1 cellular context compared by ENCODE assay signal in genomic region chr5:43412151-43412550, GRCh38.
TF ChIP-seq lines count a peak whose summit lies in the region.

Gene CCL28 (minus strand): TSS chr5:43412391. CDS start chr5:43412316, 75 bp downstream.

TF ChIP-seq in HepG2, 621 proteins besides CTCF, POLR2A, EP300 and RAD21 (continued from another document):
- TF ChIP-seq, protein P1, sequence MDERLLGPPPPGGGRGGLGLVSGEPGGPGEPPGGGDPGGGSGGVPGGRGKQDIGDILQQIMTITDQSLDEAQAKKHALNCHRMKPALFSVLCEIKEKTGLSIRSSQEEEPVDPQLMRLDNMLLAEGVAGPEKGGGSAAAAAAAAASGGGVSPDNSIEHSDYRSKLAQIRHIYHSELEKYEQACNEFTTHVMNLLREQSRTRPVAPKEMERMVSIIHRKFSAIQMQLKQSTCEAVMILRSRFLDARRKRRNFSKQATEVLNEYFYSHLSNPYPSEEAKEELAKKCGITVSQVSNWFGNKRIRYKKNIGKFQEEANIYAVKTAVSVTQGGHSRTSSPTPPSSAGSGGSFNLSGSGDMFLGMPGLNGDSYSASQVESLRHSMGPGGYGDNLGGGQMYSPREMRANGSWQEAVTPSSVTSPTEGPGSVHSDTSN (CRISPR knock-in tag; IDR thresholded peaks at IDR 0.05) = no peak
- TF ChIP-seq, protein P2, sequence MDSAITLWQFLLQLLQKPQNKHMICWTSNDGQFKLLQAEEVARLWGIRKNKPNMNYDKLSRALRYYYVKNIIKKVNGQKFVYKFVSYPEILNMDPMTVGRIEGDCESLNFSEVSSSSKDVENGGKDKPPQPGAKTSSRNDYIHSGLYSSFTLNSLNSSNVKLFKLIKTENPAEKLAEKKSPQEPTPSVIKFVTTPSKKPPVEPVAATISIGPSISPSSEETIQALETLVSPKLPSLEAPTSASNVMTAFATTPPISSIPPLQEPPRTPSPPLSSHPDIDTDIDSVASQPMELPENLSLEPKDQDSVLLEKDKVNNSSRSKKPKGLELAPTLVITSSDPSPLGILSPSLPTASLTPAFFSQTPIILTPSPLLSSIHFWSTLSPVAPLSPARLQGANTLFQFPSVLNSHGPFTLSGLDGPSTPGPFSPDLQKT (CRISPR knock-in tag; IDR thresholded peaks at IDR 0.05; ENCODE audit: borderline replicate concordance) = no peak
- no peak for TF ChIP-seq KDM4B (CRISPR knock-in tag; IDR thresholded peaks at IDR 0.05)
- no peak for TF ChIP-seq ZNF775 (CRISPR knock-in tag; IDR thresholded peaks at IDR 0.05; ENCODE audit: borderline replicate concordance)
- no peak for TF ChIP-seq SMAD9 (CRISPR knock-in tag; IDR thresholded peaks at IDR 0.05)
- no peak for TF ChIP-seq NFYC (CRISPR knock-in tag; IDR thresholded peaks at IDR 0.05)
- no peak for TF ChIP-seq HMGA1 (CRISPR knock-in tag; conservative IDR thresholded peaks at IDR 0.05)
- TF ChIP-seq LBX2 (CRISPR knock-in tag; IDR thresholded peaks at IDR 0.05; ENCODE audit: borderline replicate concordance) = no peak
- TF ChIP-seq ZNF83 (CRISPR knock-in tag; IDR thresholded peaks at IDR 0.05; ENCODE audit: borderline replicate concordance) = no peak
- no peak for TF ChIP-seq ZNF614 (CRISPR knock-in tag; IDR thresholded peaks at IDR 0.05; ENCODE audit: borderline replicate concordance)
